Comparison of ENCODE assay signal across 25 cellular contexts in the genomic region with DNA sequence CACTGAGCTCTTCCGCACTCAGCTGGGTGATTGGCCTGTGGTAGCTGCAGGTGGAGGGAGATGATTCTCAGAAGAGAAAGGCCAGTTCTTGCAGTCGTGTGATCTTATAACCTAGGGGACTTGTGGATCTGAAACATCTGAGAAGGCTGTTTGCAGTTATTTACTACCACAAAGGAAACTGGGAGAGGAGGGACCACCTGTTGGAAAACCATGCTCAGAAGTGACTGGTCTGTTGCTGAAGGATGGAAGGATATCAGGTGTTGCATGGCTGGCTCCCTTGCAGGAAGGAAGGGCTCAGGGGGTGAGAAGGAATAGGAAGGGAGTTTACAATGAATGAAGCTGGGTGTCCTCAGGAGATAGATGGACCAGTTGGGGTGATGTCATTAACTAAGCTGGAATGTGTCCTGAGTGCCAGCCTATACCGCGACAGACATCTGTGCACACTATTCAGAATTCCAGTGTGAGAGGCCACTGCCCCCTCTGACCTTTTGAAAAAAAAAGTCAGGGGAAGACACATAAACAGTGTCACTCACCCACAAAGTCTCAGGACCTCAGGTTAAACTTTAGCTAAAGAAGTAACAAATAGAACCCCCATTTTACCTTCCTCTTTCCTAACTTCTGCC. TPM values are rescaled to one million over a fixed set of nuclear protein-coding genes. Genes with fewer than 3 reads are reported as not detected.
DNase-seq lines count a peak whose midpoint lies in the region; ATAC-seq, FAIRE-seq and TF ChIP-seq lines count a peak whose summit lies in the region.
"Had no signal": no experiment of that assay in that cellular context is flagged by ENCODE, and none has a peak within 500 bp of the region (broad histone marks: within the 10 kb centered on the region; RNA-seq: fewer than 3 reads in every experiment).

No MANE protein-coding gene starts in this region.

- H3K27me3 Mint-ChIP-seq in endothelial cell (ENCODE audit: unreplicated experiment): peaks cover 11% of the 10 kb centered on the region
- H3K27me3 Mint-ChIP-seq in neural progenitor cell (ENCODE audit: insufficient read depth, low read depth): no peaks in the 10 kb centered on the region
- H3K27me3 Mint-ChIP-seq in stimulated activated naive B cell treated with anti-CD40 and anti-IgM and Interleukin-4, amounts not matched to agents 10 μg/mL and 1 μg/mL and 100 μg/mL, for 72 hours: peaks cover 0 to 9% of the 10 kb centered on the region in 2 donors

- H3K9me3 ChIP-seq in RWPE2 (ENCODE audit: severe bottlenecking) (no peaks in the 10 kb centered on the region), neural progenitor cell (ENCODE audit: low read depth) (no peaks in the 10 kb centered on the region)
- H3K9me3 ChIP-seq in effector memory CD4-positive, alpha-beta T cell (ENCODE audit: control insufficient read depth, low read length): no peaks in the 10 kb centered on the region
- H3K9me3 ChIP-seq: esophagus squamous epithelium had no signal

- H3K27me3 ChIP-seq in ACC112 (ENCODE audit: insufficient read depth, low read length): no peaks in the 10 kb centered on the region
- no peaks in the 10 kb centered on the region for H3K27me3 ChIP-seq in RWPE2 (ENCODE audit: insufficient read depth, poor library complexity, severe bottlenecking)
- H3K27me3 ChIP-seq in neural progenitor cell: no peaks in the 10 kb centered on the region
- H3K27me3 ChIP-seq in effector memory CD4-positive, alpha-beta T cell (replicated peaks; ENCODE audit: control insufficient read depth, insufficient read depth, low read length, poor library complexity, severe bottlenecking): no peaks in the 10 kb centered on the region
- H3K27me3 ChIP-seq: esophagus squamous epithelium had no signal

- H3K27ac ChIP-seq in ACC112 (ENCODE audit: low read depth, low read length) (peak overlapping the region; percentile 63), RWPE2 (ENCODE audit: poor library complexity, severe bottlenecking) (peak overlapping the region; percentile 38), neural progenitor cell (peak overlapping the region; percentile 19)
- no peak overlapping the region for H3K27ac ChIP-seq in effector memory CD4-positive, alpha-beta T cell (ENCODE audit: insufficient read depth, low read length, poor library complexity, severe bottlenecking)

- peaks cover 100% of the 10 kb centered on the region for H4K20me1 ChIP-seq in neural progenitor cell (ENCODE audit: low read depth)

- H3K36me3 ChIP-seq in ACC112 (ENCODE audit: insufficient read depth, low read length) (no peaks in the 10 kb centered on the region), RWPE2 (ENCODE audit: low read depth) (no peaks in the 10 kb centered on the region; the same call in 1 of the 2 replicates), neural progenitor cell (peaks cover 5% of the 10 kb centered on the region)
- no peaks in the 10 kb centered on the region for H3K36me3 ChIP-seq in effector memory CD4-positive, alpha-beta T cell (ENCODE audit: control insufficient read depth, insufficient read depth, low read length)
- H3K36me3 ChIP-seq: esophagus squamous epithelium had no signal

- H3K27ac Mint-ChIP-seq in endothelial cell (ENCODE audit: unreplicated experiment) (peak overlapping the region; percentile 93), neural progenitor cell (peak overlapping the region; percentile 78)
- H3K27ac Mint-ChIP-seq in stimulated activated naive B cell treated with anti-CD40 and anti-IgM and Interleukin-4, amounts not matched to agents 10 μg/mL and 1 μg/mL and 100 μg/mL, for 72 hours: no peak overlapping the region
- H3K27ac Mint-ChIP-seq: activated B cell treated with CpG ODN at 0.5 μM for 24 hours; activated CD8-positive, alpha-beta T cell treated with anti-CD3 and anti-CD28 coated beads, Interleukin-2, amount 10 ng/mL, durations not matched to agents 7 days and 5 days; activated T-cell treated with anti-CD3 and anti-CD28 coated beads, Interleukin-2, amount 50 U/mL, for 24 hours had no signal

- ATAC-seq in RWPE2 (ENCODE audit: low read depth) (no peak), GM19463 (IDR thresholded peaks at IDR 0.05; ENCODE audit: unreplicated experiment) (no peak)
- ATAC-seq in stimulated activated naive B cell treated with anti-CD40 and anti-IgM and Interleukin-4, amounts not matched to agents 10 μg/mL and 1 μg/mL and 100 μg/mL, for 72 hours (replicated peaks): no peak
- ATAC-seq: activated CD8-positive, alpha-beta T cell treated with anti-CD3 and anti-CD28 coated beads, Interleukin-2, amount 10 ng/mL, durations not matched to agents 7 days and 5 days; PC-3 had no signal

- H3K36me3 Mint-ChIP-seq in endothelial cell (ENCODE audit: low read depth, unreplicated experiment): peaks cover 37% of the 10 kb centered on the region
- H3K36me3 Mint-ChIP-seq in neural progenitor cell: peaks cover 50% of the 10 kb centered on the region
- no peaks in the 10 kb centered on the region for H3K36me3 Mint-ChIP-seq in stimulated activated naive B cell treated with anti-CD40 and anti-IgM and Interleukin-4, amounts not matched to agents 10 μg/mL and 1 μg/mL and 100 μg/mL, for 72 hours

- H3K4me1 Mint-ChIP-seq in endothelial cell (ENCODE audit: unreplicated experiment) (peaks cover 83% of the 10 kb centered on the region), neural progenitor cell (peaks cover 67% of the 10 kb centered on the region)
- H3K4me1 Mint-ChIP-seq in stimulated activated naive B cell treated with anti-CD40 and anti-IgM and Interleukin-4, amounts not matched to agents 10 μg/mL and 1 μg/mL and 100 μg/mL, for 72 hours: no peaks in the 10 kb centered on the region
- H3K4me1 Mint-ChIP-seq: activated B cell treated with CpG ODN at 0.5 μM for 24 hours had no signal

- H3F3A ChIP-seq in neural progenitor cell (ENCODE audit: low read depth): peaks cover 9% of the 10 kb centered on the region

- DNase-seq in RWPE2 (ENCODE audit: low spot score): no peak
- no peak for DNase-seq in endothelial cell (ENCODE audit: low spot score)
- no peak for DNase-seq in neural progenitor cell (ENCODE audit: low spot score)
- DNase-seq in effector memory CD4-positive, alpha-beta T cell: no peak
- DNase-seq in frontal cortex (ENCODE audit: low spot score in 2 of 2): no peak
- DNase-seq in stimulated activated naive B cell treated with anti-CD40 and anti-IgM and Interleukin-4, amounts not matched to agents 10 μg/mL and 1 μg/mL and 100 μg/mL, for 72 hours: no peak
- DNase-seq: 8988T; activated B cell treated with CpG ODN at 0.5 μM for 24 hours; activated CD8-positive, alpha-beta T cell treated with anti-CD3 and anti-CD28 coated beads, Interleukin-2, amount 10 ng/mL, durations not matched to agents 7 days and 5 days; activated naive CD4-positive, alpha-beta T cell; activated T-cell treated with anti-CD3 and anti-CD28 coated beads, Interleukin-2, amount 50 U/mL, for 24 hours; central memory CD4-positive, alpha-beta T cell; esophagus squamous epithelium; KBM-7; NCI-H1694; stimulated activated CD8-positive, alpha-beta memory T cell treated with anti-CD3 and anti-CD28 coated beads, Interleukin-4, amount 100 ng/mL, for 48 hours; substantia nigra had no signal

- H3K4me3 ChIP-seq in ACC112 (ENCODE audit: low read depth, low read length) (no peak overlapping the region), RWPE2 (ENCODE audit: severe bottlenecking) (no peak overlapping the region), neural progenitor cell (no peak overlapping the region)
- no peak overlapping the region for H3K4me3 ChIP-seq in effector memory CD4-positive, alpha-beta T cell (ENCODE audit: insufficient read depth, low read depth, low read length, poor library complexity, severe bottlenecking)
- H3K4me3 ChIP-seq: esophagus squamous epithelium, GM23248 had no signal

- H2AFZ ChIP-seq in ACC112 (ENCODE audit: low read length, unreplicated experiment): no peak overlapping the region
- no peak overlapping the region for H2AFZ ChIP-seq in neural progenitor cell (replicated peaks)
- H2AFZ ChIP-seq: GM23248 had no signal

- peak overlapping the region; percentile 48 for H3K4me3 Mint-ChIP-seq in endothelial cell (ENCODE audit: unreplicated experiment)
- H3K4me3 Mint-ChIP-seq in neural progenitor cell: peak overlapping the region; percentile 68
- H3K4me3 Mint-ChIP-seq in stimulated activated naive B cell treated with anti-CD40 and anti-IgM and Interleukin-4, amounts not matched to agents 10 μg/mL and 1 μg/mL and 100 μg/mL, for 72 hours: no peak overlapping the region
- H3K4me3 Mint-ChIP-seq: activated B cell treated with CpG ODN at 0.5 μM for 24 hours; activated CD8-positive, alpha-beta T cell treated with anti-CD3 and anti-CD28 coated beads, Interleukin-2, amount 10 ng/mL, durations not matched to agents 7 days and 5 days; activated T-cell treated with anti-CD3 and anti-CD28 coated beads, Interleukin-2, amount 50 U/mL, for 24 hours had no signal

- FAIRE-seq in frontal cortex (lab: Jason Lieb, UNC): no peak
- FAIRE-seq: D721Med, G401.6, urothelium cell line had no signal

- TF ChIP-seq CTCF in RWPE2 (IDR thresholded peaks at IDR 0.05; ENCODE audit: poor library complexity, severe bottlenecking) (no peak), endothelial cell (IDR thresholded peaks at IDR 0.05; ENCODE audit: unreplicated experiment) (no peak), neural progenitor cell (IDR thresholded peaks at IDR 0.05) (no peak)

- H3K4me2 ChIP-seq in neural progenitor cell: peak overlapping the region; percentile 13

- no peaks in the 10 kb centered on the region for H3K9me3 Mint-ChIP-seq in endothelial cell (ENCODE audit: unreplicated experiment)
- H3K9me3 Mint-ChIP-seq in neural progenitor cell: no peaks in the 10 kb centered on the region
- H3K9me3 Mint-ChIP-seq in stimulated activated naive B cell treated with anti-CD40 and anti-IgM and Interleukin-4, amounts not matched to agents 10 μg/mL and 1 μg/mL and 100 μg/mL, for 72 hours: peaks cover 1 to 7% of the 10 kb centered on the region in 2 donors
- H3K9me3 Mint-ChIP-seq: activated B cell treated with CpG ODN at 0.5 μM for 24 hours; activated T-cell treated with anti-CD3 and anti-CD28 coated beads, Interleukin-2, amount 50 U/mL, for 24 hours had no signal

- H3K79me2 ChIP-seq in ACC112 (ENCODE audit: control insufficient read depth, insufficient read depth, low read length, unreplicated experiment) (peaks cover 2% of the 10 kb centered on the region), neural progenitor cell (ENCODE audit: low read depth) (peaks cover 100% of the 10 kb centered on the region)

- H3K4me1 ChIP-seq in ACC112 (ENCODE audit: control insufficient read depth, insufficient read depth, low read length, unreplicated experiment) (peaks cover 49% of the 10 kb centered on the region), RWPE2 (ENCODE audit: insufficient read depth, poor library complexity, severe bottlenecking) (peaks cover 31% of the 10 kb centered on the region), neural progenitor cell (peaks cover 27% of the 10 kb centered on the region)
- H3K4me1 ChIP-seq in effector memory CD4-positive, alpha-beta T cell (ENCODE audit: control insufficient read depth, insufficient read depth, low read length, poor library complexity, severe bottlenecking): no peaks in the 10 kb centered on the region

- H3K9ac ChIP-seq in neural progenitor cell: no peak overlapping the region
- H3K9ac ChIP-seq: GM23248 had no signal

RNA-seq across cellular contexts. Expression of gene IGFBP2, which starts 17.5 kb away (rescaled TPM):
- total RNA-seq in endothelial cell (ENCODE audit: unreplicated experiment) (1,170 TPM), neural progenitor cell (ENCODE audit: low replicate concordance) (371 and 935 TPM in 2 replicates), frontal cortex (253 TPM)
- total RNA-seq: activated B cell treated with CpG ODN at 0.5 μM for 24 hours had no signal

RNA-seq across cellular contexts. Expression of gene IGFBP5, which starts 44.6 kb away (rescaled TPM):
- total RNA-seq in endothelial cell (ENCODE audit: unreplicated experiment) (7.2 TPM), neural progenitor cell (ENCODE audit: low replicate concordance) (150 and 249 TPM in 2 replicates), frontal cortex (26.1 TPM)
- total RNA-seq: activated B cell treated with CpG ODN at 0.5 μM for 24 hours; T-helper 2 cell treated with Interferon-gamma antibody and Interleukin-4, amounts not matched to agents 100 ng/mL and 5 ng/mL, for 36 hours had no signal

Comparison
In these comparisons a context has a peak if more than half of its experiments do, and no peak if none do; other contexts are left out.
1. H3K4me3 Mint-ChIP-seq: peak in endothelial cell (single experiment) and neural progenitor cell (single experiment); none in stimulated activated naive B cell treated with anti-CD40 and anti-IgM and Interleukin-4, amounts not matched to agents 10 μg/mL and 1 μg/mL and 100 μg/mL, for 72 hours (0 of 2).